Comparison of ENCODE assay signal across 13 cellular contexts in the genomic region with DNA sequence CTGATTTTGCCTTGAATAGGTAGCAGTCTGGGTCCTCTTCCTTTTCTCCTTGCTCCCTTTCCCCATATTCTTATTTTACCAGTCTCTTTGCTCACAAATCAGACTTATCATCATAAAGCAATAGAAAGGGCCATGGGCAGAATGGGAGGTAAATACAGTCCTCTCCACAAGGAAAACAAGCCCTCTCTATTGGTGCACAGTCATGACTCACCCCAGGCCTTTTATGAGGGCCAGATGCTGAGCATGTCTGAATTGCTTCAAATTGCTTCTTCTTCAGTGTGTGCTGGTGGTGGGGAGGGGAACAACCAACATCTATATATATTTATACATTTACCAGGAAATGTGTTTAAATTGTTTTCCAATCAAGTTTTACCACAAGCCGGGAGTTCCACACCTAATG.
A peak's percentile ranks its signal among the peaks of the same experiment; 100 is the strongest.
DNase-seq lines count a peak whose midpoint lies in the region; ATAC-seq, FAIRE-seq and TF ChIP-seq lines count a peak whose summit lies in the region.
"Had no signal": no experiment of that assay in that cellular context is flagged by ENCODE, and none has a peak within 500 bp of the region (broad histone marks: within the 10 kb centered on the region; RNA-seq: fewer than 3 reads in every experiment).

No MANE protein-coding gene starts in this region.

- no TSS peak for BruUV-seq in Calu3 (replicated peaks; lab: Mats Ljungman, UMichigan)

- TF ChIP-seq CTCF in bronchial epithelial cell (IDR thresholded peaks at IDR 0.05; ENCODE audit: insufficient read depth, low read length, severe bottlenecking) (no peak), Calu3 (IDR thresholded peaks at IDR 0.05; ENCODE audit: unreplicated experiment) (no peak)

- DNase-seq in stimulated activated naive CD8-positive, alpha-beta T cell treated with anti-CD3 and anti-CD28 coated beads, Interleukin-15, amount 100 ng/mL, for 72 hours, result no peak
- DNase-seq in stimulated activated naive CD8-positive, alpha-beta T cell treated with anti-CD3 and anti-CD28 coated beads, Interleukin-15, Interleukin-2, amounts not matched to agents 100 U/mL and 50 U/mL, for 24 hours, result no peak
- peak; percentile 13 for DNase-seq in MV-4-11 (lab: John Stamatoyannopoulos, UW)
- DNase-seq in bronchial epithelial cell (ENCODE audit: low read depth), result peak; percentile 30
- peak; percentile 31 for DNase-seq in urothelium cell line (ENCODE audit: low spot score)
- DNase-seq in Calu3, result no peak
- no peak for DNase-seq in NCI-H748 (lab: John Stamatoyannopoulos, UW; ENCODE audit: unreplicated experiment)
- DNase-seq: KG1, right cardiac atrium, stomach had no signal

- H3K27me3 Mint-ChIP-seq in stimulated activated naive CD8-positive, alpha-beta T cell treated with anti-CD3 and anti-CD28 coated beads, Interleukin-15, amount 100 ng/mL, for 72 hours, result no peaks in the 10 kb centered on the region
- H3K27me3 Mint-ChIP-seq in Calu3 (ENCODE audit: unreplicated experiment), result peaks cover 18% of the 10 kb centered on the region
- H3K27me3 Mint-ChIP-seq: brain, T-cell had no signal

- H3K9me3 Mint-ChIP-seq in stimulated activated naive CD8-positive, alpha-beta T cell treated with anti-CD3 and anti-CD28 coated beads, Interleukin-15, amount 100 ng/mL, for 72 hours, result no peaks in the 10 kb centered on the region
- no peaks in the 10 kb centered on the region for H3K9me3 Mint-ChIP-seq in Calu3 (ENCODE audit: low read depth, unreplicated experiment)
- H3K9me3 Mint-ChIP-seq: T-cell had no signal

- no peak for TF ChIP-seq POLR2A in GM18505 (IDR thresholded peaks at IDR 0.05; ENCODE audit: borderline replicate concordance, extremely low read depth, insufficient read depth, insufficient read length)

- no peak overlapping the region for H3K4me3 ChIP-seq in bronchial epithelial cell (ENCODE audit: low read depth, low read length)
- H3K4me3 ChIP-seq: stomach had no signal

- H3K27ac Mint-ChIP-seq in stimulated activated naive CD8-positive, alpha-beta T cell treated with anti-CD3 and anti-CD28 coated beads, Interleukin-15, amount 100 ng/mL, for 72 hours, result peak overlapping the region in 1 of 2 donors; percentile 88
- H3K27ac Mint-ChIP-seq in Calu3 (ENCODE audit: unreplicated experiment), result no peak overlapping the region
- H3K27ac Mint-ChIP-seq: brain had no signal

- no peak overlapping the region for H3K4me3 Mint-ChIP-seq in stimulated activated naive CD8-positive, alpha-beta T cell treated with anti-CD3 and anti-CD28 coated beads, Interleukin-15, amount 100 ng/mL, for 72 hours
- no peak overlapping the region for H3K4me3 Mint-ChIP-seq in Calu3 (ENCODE audit: low read depth, unreplicated experiment)
- H3K4me3 Mint-ChIP-seq: brain had no signal

- CTCF ChIA-PET in Calu3 (lab: Charles Lee), result no interaction called here

- intact Hi-C loops in Calu3 (cut with micrococcal nuclease; ENCODE audit: unreplicated experiment), result no loop called here

- no peaks in the 10 kb centered on the region for H3K27me3 ChIP-seq in bronchial epithelial cell (ENCODE audit: control insufficient read depth, insufficient read depth, low read length)
- H3K27me3 ChIP-seq: stomach had no signal

- FAIRE-seq in bronchial epithelial cell (lab: Jason Lieb, UNC), result no peak
- no peak for FAIRE-seq in urothelium cell line (lab: Jason Lieb, UNC)

- H3K4me1 Mint-ChIP-seq in stimulated activated naive CD8-positive, alpha-beta T cell treated with anti-CD3 and anti-CD28 coated beads, Interleukin-15, amount 100 ng/mL, for 72 hours, result peaks cover 25% of the 10 kb centered on the region
- H3K4me1 Mint-ChIP-seq in Calu3 (ENCODE audit: low read depth, unreplicated experiment), result no peaks in the 10 kb centered on the region
- H3K4me1 Mint-ChIP-seq: brain had no signal

- no peaks in the 10 kb centered on the region for H3K36me3 ChIP-seq in bronchial epithelial cell (ENCODE audit: control insufficient read depth, insufficient read depth, low read length)
- H3K36me3 ChIP-seq: stomach had no signal

- ATAC-seq in stimulated activated naive CD8-positive, alpha-beta T cell treated with anti-CD3 and anti-CD28 coated beads, Interleukin-15, amount 100 ng/mL, for 72 hours, result peak; percentile 54
- no peak for ATAC-seq in stimulated activated naive CD8-positive, alpha-beta T cell treated with anti-CD3 and anti-CD28 coated beads, Interleukin-15, Interleukin-2, amounts not matched to agents 100 U/mL and 50 U/mL, for 24 hours
- no peak for ATAC-seq in GM18505 (IDR thresholded peaks at IDR 0.05; ENCODE audit: unreplicated experiment)
- ATAC-seq: right cardiac atrium had no signal

- no peaks in the 10 kb centered on the region for H3K36me3 Mint-ChIP-seq in Calu3 (ENCODE audit: insufficient read depth, unreplicated experiment)
- H3K36me3 Mint-ChIP-seq: brain, T-cell had no signal

Comparison
In these comparisons a context has a peak if more than half of its experiments do, and no peak if none do; other contexts are left out.
1. DNase-seq: peak in MV-4-11 (single experiment), bronchial epithelial cell (single experiment) and urothelium cell line (single experiment); none in stimulated activated naive CD8-positive, alpha-beta T cell treated with anti-CD3 and anti-CD28 coated beads, Interleukin-15, amount 100 ng/mL, for 72 hours (0 of 2), stimulated activated naive CD8-positive, alpha-beta T cell treated with anti-CD3 and anti-CD28 coated beads, Interleukin-15, Interleukin-2, amounts not matched to agents 100 U/mL and 50 U/mL, for 24 hours (single experiment), Calu3 (single experiment) and NCI-H748 (single experiment).